Comparison of ENCODE assay signal across 1 cellular context in genomic region chr17:39208893-39209292, GRCh38.
TF ChIP-seq lines count a peak whose summit lies in the region.

No MANE protein-coding gene starts in this region.

TF ChIP-seq in GM12878, 131 proteins besides CTCF, POLR2A, EP300 and RAD21 (continues in another document):
- no peak for TF ChIP-seq MLLT1 (IDR thresholded peaks at IDR 0.05)
- no peak; the same call in 1 of the 2 replicates for TF ChIP-seq GATAD2B (conservative IDR thresholded peaks at IDR 0.05; ENCODE audit: low read depth)
- no peak for TF ChIP-seq RBBP5 (conservative IDR thresholded peaks at IDR 0.05)
- TF ChIP-seq MAX (IDR thresholded peaks at IDR 0.05; ENCODE audit: low read depth, low read length) = peak; percentile 28; the same call in 1 of the 2 replicates
- TF ChIP-seq CHD2 (IDR thresholded peaks at IDR 0.05; ENCODE audit: borderline replicate concordance, low read depth, low read length) = peak; percentile 85
- no peak for TF ChIP-seq NBN (IDR thresholded peaks at IDR 0.05)
- no peak for TF ChIP-seq IRF4 (IDR thresholded peaks at IDR 0.05; ENCODE audit: low read depth, low read length)
- no peak for TF ChIP-seq ZBTB11 (CRISPR knock-in tag; IDR thresholded peaks at IDR 0.05)
- peak; percentile 99 for TF ChIP-seq TCF3 (IDR thresholded peaks at IDR 0.05; ENCODE audit: borderline replicate concordance, insufficient read depth, low read depth, low read length)
- no peak for TF ChIP-seq HDGF (IDR thresholded peaks at IDR 0.05)
- TF ChIP-seq YY1 (IDR thresholded peaks at IDR 0.05; ENCODE audit: low read depth, low read length) = no peak
- TF ChIP-seq KAT2A (conservative IDR thresholded peaks at IDR 0.05; ENCODE audit: control insufficient read depth, low read depth, low read length) = no peak
- no peak for TF ChIP-seq CREM (IDR thresholded peaks at IDR 0.05; ENCODE audit: low read depth)
- no peak for TF ChIP-seq NR2F1 (conservative IDR thresholded peaks at IDR 0.05)
- TF ChIP-seq SKIL (IDR thresholded peaks at IDR 0.05; ENCODE audit: low read depth, poor library complexity, severe bottlenecking) = no peak
- TF ChIP-seq NKRF (conservative IDR thresholded peaks at IDR 0.05) = 0 out of 2 replicates have a peak, but pooled peaks have one; percentile 28
- no peak for TF ChIP-seq RFX5 (IDR thresholded peaks at IDR 0.05; ENCODE audit: low read depth, low read length)
- TF ChIP-seq CBFB (IDR thresholded peaks at IDR 0.05; ENCODE audit: low read depth) = no peak
- no peak for TF ChIP-seq STAT1 (conservative IDR thresholded peaks at IDR 0.05)
- TF ChIP-seq NR2C1 (IDR thresholded peaks at IDR 0.05) = no peak
- no peak for TF ChIP-seq SMAD1 (IDR thresholded peaks at IDR 0.05; ENCODE audit: low read depth, partially characterized antibody)
- TF ChIP-seq NFYA (IDR thresholded peaks at IDR 0.05; ENCODE audit: borderline replicate concordance, low read depth, low read length) = no peak
- no peak for TF ChIP-seq BCL11A (IDR thresholded peaks at IDR 0.05; ENCODE audit: low read depth, low read length)
- TF ChIP-seq BHLHE40 (IDR thresholded peaks at IDR 0.05; ENCODE audit: borderline replicate concordance in 1 of 2, low read depth in 2 of 2, low read length in 1 of 2) = peak in 1 of 2 experiments; percentile 61; a peak in 2 of 4 replicates
- TF ChIP-seq PAX5 (IDR thresholded peaks at IDR 0.05; ENCODE audit: borderline replicate concordance, low read depth, low read length) = peak; percentile 96
- TF ChIP-seq LARP7 (IDR thresholded peaks at IDR 0.05) = no peak
- TF ChIP-seq SIN3A (IDR thresholded peaks at IDR 0.05; ENCODE audit: low read depth, low read length) = peak; percentile 68
- peak in 1 of 2 experiments; percentile 21; a peak in 1 of 4 replicates for TF ChIP-seq IKZF2 (IDR thresholded peaks at IDR 0.05)
- no peak for TF ChIP-seq ZNF207 (IDR thresholded peaks at IDR 0.05; ENCODE audit: borderline replicate concordance)
- TF ChIP-seq ZNF592 (IDR thresholded peaks at IDR 0.05) = no peak
- no peak for TF ChIP-seq RAD51 (IDR thresholded peaks at IDR 0.05)
- TF ChIP-seq BMI1 (IDR thresholded peaks at IDR 0.05; ENCODE audit: borderline replicate concordance) = no peak
- peak; percentile 24; the same call in 1 of the 2 replicates for TF ChIP-seq BACH1 (IDR thresholded peaks at IDR 0.05; ENCODE audit: borderline replicate concordance)
- 0 out of 2 replicates have a peak, but pooled peaks have one; percentile 7 for TF ChIP-seq RUNX3 (IDR thresholded peaks at IDR 0.05; ENCODE audit: low read length)
- TF ChIP-seq IKZF1 (conservative IDR thresholded peaks at IDR 0.05) = peak; percentile 17; the same call in 1 of the 2 replicates
- TF ChIP-seq SRF (IDR thresholded peaks at IDR 0.05; ENCODE audit: low read depth in 2 of 2, low read length in 2 of 2) = no peak
- TF ChIP-seq MTA3 (IDR thresholded peaks at IDR 0.05; ENCODE audit: borderline replicate concordance, low read length) = no peak
- TF ChIP-seq DPF2 (IDR thresholded peaks at IDR 0.05) = 0 out of 2 replicates have a peak, but pooled peaks have one; percentile 11
- no peak for TF ChIP-seq ASH2L (IDR thresholded peaks at IDR 0.05; ENCODE audit: borderline replicate concordance, low read depth)
- TF ChIP-seq RELB (IDR thresholded peaks at IDR 0.05; ENCODE audit: low read depth) = no peak
- no peak for TF ChIP-seq RELA (IDR thresholded peaks at IDR 0.05; ENCODE audit: borderline replicate concordance, partially characterized antibody)
- no peak for TF ChIP-seq CBX5 (IDR thresholded peaks at IDR 0.05; ENCODE audit: low read depth)
- no peak for TF ChIP-seq TARDBP (IDR thresholded peaks at IDR 0.05; ENCODE audit: borderline replicate concordance)
- TF ChIP-seq TCF12 (IDR thresholded peaks at IDR 0.05; ENCODE audit: low read depth, low read length) = peak; percentile 99
- no peak for TF ChIP-seq ZBED1 (IDR thresholded peaks at IDR 0.05; ENCODE audit: borderline replicate concordance)
- TF ChIP-seq REST (IDR thresholded peaks at IDR 0.05; ENCODE audit: low read depth, low read length) = no peak
- TF ChIP-seq POLR2AphosphoS2 (IDR thresholded peaks at IDR 0.05; ENCODE audit: low read depth, low read length) = no peak
- no peak for TF ChIP-seq GABPA (IDR thresholded peaks at IDR 0.05; ENCODE audit: low read depth)
- TF ChIP-seq TBL1XR1 (IDR thresholded peaks at IDR 0.05; ENCODE audit: low read depth, low read length) = no peak
- TF ChIP-seq SPI1 (IDR thresholded peaks at IDR 0.05; ENCODE audit: borderline replicate concordance, insufficient read depth, low read depth, low read length) = no peak
- no peak for TF ChIP-seq MEF2A (IDR thresholded peaks at IDR 0.05; ENCODE audit: insufficient read depth, low read depth, low read length)
